Comparison of ENCODE assay signal across 1 cellular context in genomic region chr13:30617315-30618185, GRCh38.
TF ChIP-seq lines count a peak whose summit lies in the region.

USPL1 (plus strand) TSS chr13:30617920; CDS start chr13:30621141, 3,221 bp downstream.

TF ChIP-seq in K562, 482 proteins besides CTCF, POLR2A, EP300 and RAD21 (continued from another document and continues in another):
- TF ChIP-seq ZBTB49 (CRISPR knock-in tag; IDR thresholded peaks at IDR 0.05; ENCODE audit: borderline replicate concordance) (no peak), NFXL1 (CRISPR knock-in tag; IDR thresholded peaks at IDR 0.05) (no peak), HMG20B (CRISPR knock-in tag; IDR thresholded peaks at IDR 0.05) (no peak), ZNF232 (CRISPR knock-in tag; IDR thresholded peaks at IDR 0.05) (no peak), ZNF699 (CRISPR knock-in tag; IDR thresholded peaks at IDR 0.05; ENCODE audit: insufficient replicate concordance) (no peak), ELK3 (CRISPR knock-in tag; IDR thresholded peaks at IDR 0.05) (no peak), GTF3C2 (IDR thresholded peaks at IDR 0.05; ENCODE audit: borderline replicate concordance, extremely low read depth, insufficient read length) (no peak), ELF4 (CRISPR knock-in tag; IDR thresholded peaks at IDR 0.05) (no peak), SNIP1 (IDR thresholded peaks at IDR 0.05; ENCODE audit: low read depth) (no peak), FOS (IDR thresholded peaks at IDR 0.05; ENCODE audit: extremely low read depth, insufficient read length) (no peak), BRD4 (IDR thresholded peaks at IDR 0.05) (no peak), ZNF407 (IDR thresholded peaks at IDR 0.05; ENCODE audit: low read depth) (peak; percentile 77), ZNF347 (CRISPR knock-in tag; IDR thresholded peaks at IDR 0.05; ENCODE audit: low read depth) (no peak), ZKSCAN8 (CRISPR knock-in tag; IDR thresholded peaks at IDR 0.05) (no peak), SMAD4 (CRISPR knock-in tag; conservative IDR thresholded peaks at IDR 0.05) (peak; percentile 85), IFI16 (CRISPR knock-in tag; IDR thresholded peaks at IDR 0.05) (no peak), ASH1L (IDR thresholded peaks at IDR 0.05; ENCODE audit: borderline replicate concordance, low read depth, partially characterized antibody) (no peak), HDAC6 (IDR thresholded peaks at IDR 0.05; ENCODE audit: low read depth, low read length) (no peak), PREB (CRISPR knock-in tag; IDR thresholded peaks at IDR 0.05) (peak; percentile 82; the same call in 1 of the 2 replicates), HMBOX1 (IDR thresholded peaks at IDR 0.05) (0 out of 2 replicates have a peak, but pooled peaks have one; percentile 9), EWSR1 (IDR thresholded peaks at IDR 0.05; ENCODE audit: borderline replicate concordance, low read depth, partially characterized antibody) (no peak), HDGF (IDR thresholded peaks at IDR 0.05) (no peak), MYNN (IDR thresholded peaks at IDR 0.05) (no peak), MYNN (CRISPR knock-in tag; IDR thresholded peaks at IDR 0.05) (no peak), KAT8 (IDR thresholded peaks at IDR 0.05; ENCODE audit: low read depth) (no peak), SLC30A9 (CRISPR knock-in tag; IDR thresholded peaks at IDR 0.05) (no peak), RBM22 (IDR thresholded peaks at IDR 0.05; ENCODE audit: low read depth, low read length, poor library complexity, severe bottlenecking) (no peak), SREBF2 (CRISPR knock-in tag; IDR thresholded peaks at IDR 0.05) (peak; percentile 68; the same call in 1 of the 2 replicates), ATF6 (CRISPR knock-in tag; IDR thresholded peaks at IDR 0.05) (0 out of 2 replicates have a peak, but pooled peaks have one; percentile 39), PHTF2 (CRISPR knock-in tag; IDR thresholded peaks at IDR 0.05) (no peak), ILF3 (IDR thresholded peaks at IDR 0.05; ENCODE audit: borderline replicate concordance) (no peak), KDM4B (IDR thresholded peaks at IDR 0.05; ENCODE audit: borderline replicate concordance in 2 of 2, low read depth in 1 of 2) (peak in 1 of 2 experiments; percentile 97; a peak in 2 of 4 replicates), ZNF551 (CRISPR knock-in tag; IDR thresholded peaks at IDR 0.05) (no peak), BRCA1 (IDR thresholded peaks at IDR 0.05) (no peak), BRCA1 (CRISPR knock-in tag; IDR thresholded peaks at IDR 0.05) (no peak), ZNF507 (tag; conservative IDR thresholded peaks at IDR 0.05) (no peak), EGR1 (conservative IDR thresholded peaks at IDR 0.05) (peak; percentile 67), GTF2F1 (IDR thresholded peaks at IDR 0.05; ENCODE audit: low read depth, low read length) (no peak), ZNF212 (CRISPR knock-in tag; IDR thresholded peaks at IDR 0.05) (no peak), HDAC8 (tag; IDR thresholded peaks at IDR 0.05) (no peak), NONO (IDR thresholded peaks at IDR 0.05; ENCODE audit: low read depth in 2 of 2, low read length in 1 of 2) (peak in 1 of 2 experiments; percentile 71; a peak in 1 of 4 replicates), ZNF584 (CRISPR knock-in tag; IDR thresholded peaks at IDR 0.05; ENCODE audit: low read depth) (no peak), POLR3G (IDR thresholded peaks at IDR 0.05; ENCODE audit: extremely low read depth, insufficient read length, insufficient replicate concordance) (no peak), ZC3H11A (IDR thresholded peaks at IDR 0.05; ENCODE audit: low read depth, low read length) (no peak), ZNF41 (CRISPR knock-in tag; conservative IDR thresholded peaks at IDR 0.05) (no peak), ZNF449 (CRISPR knock-in tag; IDR thresholded peaks at IDR 0.05) (no peak)
